ENCODE assay signal across 14 cellular contexts in genomic region chr20:62485062-62485700, GRCh38. TPM values are rescaled to one million over a fixed set of nuclear protein-coding genes. Genes with fewer than 3 reads are reported as not detected.
DNase-seq lines count a peak whose midpoint lies in the region; ATAC-seq, FAIRE-seq and TF ChIP-seq lines count a peak whose summit lies in the region.
"Had no signal": no experiment of that assay in that cellular context is flagged by ENCODE, and none has a peak within 500 bp of the region (broad histone marks: within the 10 kb centered on the region; RNA-seq: fewer than 3 reads in every experiment).

No MANE protein-coding gene starts in this region.

- peaks cover 57 to 100% (median 86%) of the 10 kb centered on the region in 4 donors for H3K4me1 ChIP-seq in stomach

- peak overlapping the region; percentile 48 to 78 (median 77) for H3K27ac ChIP-seq in stomach

- peak; percentile 33 for FAIRE-seq in HTR-8/SVneo (lab: Jason Lieb, UNC)

- H3K4me3 ChIP-seq in stomach, result peak overlapping the region in 1 of 4 donors; percentile 3

- no peak for TF ChIP-seq EP300 in stomach (IDR thresholded peaks at IDR 0.05)

- peak; percentile 15 for ATAC-seq in left lobe of liver
- ATAC-seq in HG02571 (IDR thresholded peaks at IDR 0.05; ENCODE audit: unreplicated experiment), result no peak
- ATAC-seq in GM21619 (IDR thresholded peaks at IDR 0.05; ENCODE audit: unreplicated experiment), result no peak
- ATAC-seq: natural killer cell had no signal

- H3K9me3 ChIP-seq in stomach, result no peaks in the 10 kb centered on the region

- H3K27me3 ChIP-seq in stomach, result peaks cover 0 to 97% (median 38%) of the 10 kb centered on the region in 3 donors

- no peak for TF ChIP-seq POLR2A in stomach (IDR thresholded peaks at IDR 0.05)

- no peaks in the 10 kb centered on the region for H3K36me3 ChIP-seq in stomach

- no peak for DNase-seq in HTR-8/SVneo (ENCODE audit: insufficient read length, low spot score)
- DNase-seq in dedifferentiated amniotic fluid mesenchymal stem cell (ENCODE audit: extremely low spot score), result peak; percentile 20
- DNase-seq in left lobe of liver (ENCODE audit: low spot score), result no peak
- peak; percentile 78 for DNase-seq in stomach
- DNase-seq in NCI-H526 (lab: John Stamatoyannopoulos, UW), result no peak
- DNase-seq in activated CD4-positive, alpha-beta T cell treated with anti-CD3 and anti-CD28 coated beads, Interleukin-2, amount 50 U/mL, for 1 hour, result no peak
- DNase-seq: activated T-cell treated with anti-CD3 and anti-CD28 coated beads for 4 hours; effector memory CD4-positive, alpha-beta T cell; natural killer cell; NCI-H446 had no signal

- 4 to 31% (median 7%) methylated on average over 2 to 21 of the region's 21 CpGs for WGBS in stomach, 5 donors

- intact Hi-C loops in stomach (cut with DNase I; ENCODE audit: low total_unique reads), result no loop called here

- no peak for TF ChIP-seq CTCF in stomach (IDR thresholded peaks at IDR 0.05)

RNA-seq across cellular contexts. Expression of gene GATA5, which starts 9.4 kb away (rescaled TPM):
- total RNA-seq in left lobe of liver (0.48 TPM), stomach (10 to 100 TPM in 2 of 5 donors, 1 to 10 TPM in 2, not detected in 1; 3.1 to 16.4 (median 9.0) TPM)
- 10 to 100 TPM in 1 of 3 donors, 1 to 10 TPM in 2; 9.1 to 11.2 (median 9.3) TPM for polyA plus RNA-seq in stomach
- total RNA-seq: LHCN-M2, natural killer cell had no signal

RNA-seq across cellular contexts. Expression of gene RBBP8NL, which starts 57.8 kb away (rescaled TPM):
- not detected for total RNA-seq in left lobe of liver
- total RNA-seq in stomach, result 1 to 10 TPM in 1 of 5 donors, under 1 TPM in 2, not detected in 2; 0.45 to 2.3 (median 0.55) TPM
- 1 to 10 TPM; 2.1 to 8.0 (median 5.7) TPM for polyA plus RNA-seq in stomach
- total RNA-seq: H4, LHCN-M2, natural killer cell had no signal

Comparison
In these comparisons a context has a peak if more than half of its experiments do, and no peak if none do; other contexts are left out.
1. DNase-seq: peak in dedifferentiated amniotic fluid mesenchymal stem cell (single experiment) and stomach (single experiment); none in HTR-8/SVneo (single experiment), left lobe of liver (single experiment), NCI-H526 (0 of 2) and activated CD4-positive, alpha-beta T cell treated with anti-CD3 and anti-CD28 coated beads, Interleukin-2, amount 50 U/mL, for 1 hour (single experiment).